In genomic region chr3:42600111-42600957, GRCh38 we compare ENCODE assay signal across 1 cellular context.
TF ChIP-seq lines count a peak whose summit lies in the region.

Gene NKTR (plus strand): TSS chr3:42600686. CDS start chr3:42601007, 321 bp downstream.

TF ChIP-seq in K562, 482 proteins besides CTCF, POLR2A, EP300 and RAD21 (continued from another document and continues in another):
- TF ChIP-seq, protein P1, sequence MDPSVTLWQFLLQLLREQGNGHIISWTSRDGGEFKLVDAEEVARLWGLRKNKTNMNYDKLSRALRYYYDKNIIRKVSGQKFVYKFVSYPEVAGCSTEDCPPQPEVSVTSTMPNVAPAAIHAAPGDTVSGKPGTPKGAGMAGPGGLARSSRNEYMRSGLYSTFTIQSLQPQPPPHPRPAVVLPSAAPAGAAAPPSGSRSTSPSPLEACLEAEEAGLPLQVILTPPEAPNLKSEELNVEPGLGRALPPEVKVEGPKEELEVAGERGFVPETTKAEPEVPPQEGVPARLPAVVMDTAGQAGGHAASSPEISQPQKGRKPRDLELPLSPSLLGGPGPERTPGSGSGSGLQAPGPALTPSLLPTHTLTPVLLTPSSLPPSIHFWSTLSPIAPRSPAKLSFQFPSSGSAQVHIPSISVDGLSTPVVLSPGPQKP (CRISPR knock-in tag; IDR thresholded peaks at IDR 0.05) = no peak
- TF ChIP-seq HIVEP1 (CRISPR knock-in tag; IDR thresholded peaks at IDR 0.05) (0 out of 2 replicates have a peak, but pooled peaks have one; percentile 28), GATA2 (CRISPR knock-in tag; IDR thresholded peaks at IDR 0.05) (no peak), ZFPM2 (CRISPR knock-in tag; IDR thresholded peaks at IDR 0.05) (no peak), SP1 (CRISPR knock-in tag; IDR thresholded peaks at IDR 0.05) (peak; percentile 97), ZNF354B (CRISPR knock-in tag; IDR thresholded peaks at IDR 0.05) (no peak), CUX1 (CRISPR knock-in tag; IDR thresholded peaks at IDR 0.05) (no peak), TEAD1 (CRISPR knock-in tag; IDR thresholded peaks at IDR 0.05) (peak; percentile 57 to 94; a peak in 3 of 4 replicates), ZNF311 (CRISPR knock-in tag; IDR thresholded peaks at IDR 0.05) (no peak), CHD4 (IDR thresholded peaks at IDR 0.05; ENCODE audit: insufficient read depth, insufficient replicate concordance, low read depth, low read length, poor library complexity, severe bottlenecking) (no peak), ID3 (CRISPR knock-in tag; IDR thresholded peaks at IDR 0.05) (no peak), ID3 (tag; IDR thresholded peaks at IDR 0.05) (peak; percentile 22; the same call in 1 of the 2 replicates), POLR2AphosphoS2 (IDR thresholded peaks at IDR 0.05; ENCODE audit: low read length) (peak; percentile 59; the same call in 1 of the 2 replicates), ADNP (tag; IDR thresholded peaks at IDR 0.05) (no peak), GMEB1 (CRISPR knock-in tag; IDR thresholded peaks at IDR 0.05) (peak; percentile 97), SMAD4 (CRISPR knock-in tag; conservative IDR thresholded peaks at IDR 0.05) (peak; percentile 54), KDM5B (IDR thresholded peaks at IDR 0.05; ENCODE audit: insufficient replicate concordance, low read depth, low read length) (peak; percentile 91), GATAD2A (IDR thresholded peaks at IDR 0.05) (peak; percentile 63; the same call in 1 of the 2 replicates), ZZZ3 (IDR thresholded peaks at IDR 0.05) (no peak), PCBP2 (IDR thresholded peaks at IDR 0.05; ENCODE audit: low read depth, low read length, poor library complexity, severe bottlenecking) (no peak), NFE2L1 (tag; IDR thresholded peaks at IDR 0.05; ENCODE audit: borderline replicate concordance, low read depth) (no peak), TAF9B (IDR thresholded peaks at IDR 0.05; ENCODE audit: partially characterized antibody) (peak; percentile 78), GABPB2 (CRISPR knock-in tag; conservative IDR thresholded peaks at IDR 0.05) (no peak), HNRNPL (IDR thresholded peaks at IDR 0.05; ENCODE audit: low read depth, low read length) (no peak), BCL6 (CRISPR knock-in tag; IDR thresholded peaks at IDR 0.05) (no peak), NRF1 (conservative IDR thresholded peaks at IDR 0.05 in 1 of 2, IDR thresholded peaks at IDR 0.05 in 1 of 2) (peak; percentile 98 to 99), HES1 (IDR thresholded peaks at IDR 0.05; ENCODE audit: low read depth) (no peak), PHF8 (IDR thresholded peaks at IDR 0.05; ENCODE audit: borderline replicate concordance, low read length) (peak; percentile 85), KLF13 (tag; IDR thresholded peaks at IDR 0.05; ENCODE audit: borderline replicate concordance, low read depth) (peak; percentile 98), MYC (IDR thresholded peaks at IDR 0.05; ENCODE audit: low read depth, low read length) (peak; percentile 90), MYC (CRISPR knock-in tag; IDR thresholded peaks at IDR 0.05; ENCODE audit: borderline replicate concordance, low read depth) (no peak), KDM4B (IDR thresholded peaks at IDR 0.05; ENCODE audit: borderline replicate concordance in 2 of 2, low read depth in 1 of 2) (peak in 1 of 2 experiments; percentile 13; a peak in 1 of 4 replicates), CEBPG (CRISPR knock-in tag; IDR thresholded peaks at IDR 0.05) (no peak), CEBPG (tag; conservative IDR thresholded peaks at IDR 0.05 in 1 of 2, IDR thresholded peaks at IDR 0.05 in 1 of 2) (no peak)
- TF ChIP-seq, protein P2, sequence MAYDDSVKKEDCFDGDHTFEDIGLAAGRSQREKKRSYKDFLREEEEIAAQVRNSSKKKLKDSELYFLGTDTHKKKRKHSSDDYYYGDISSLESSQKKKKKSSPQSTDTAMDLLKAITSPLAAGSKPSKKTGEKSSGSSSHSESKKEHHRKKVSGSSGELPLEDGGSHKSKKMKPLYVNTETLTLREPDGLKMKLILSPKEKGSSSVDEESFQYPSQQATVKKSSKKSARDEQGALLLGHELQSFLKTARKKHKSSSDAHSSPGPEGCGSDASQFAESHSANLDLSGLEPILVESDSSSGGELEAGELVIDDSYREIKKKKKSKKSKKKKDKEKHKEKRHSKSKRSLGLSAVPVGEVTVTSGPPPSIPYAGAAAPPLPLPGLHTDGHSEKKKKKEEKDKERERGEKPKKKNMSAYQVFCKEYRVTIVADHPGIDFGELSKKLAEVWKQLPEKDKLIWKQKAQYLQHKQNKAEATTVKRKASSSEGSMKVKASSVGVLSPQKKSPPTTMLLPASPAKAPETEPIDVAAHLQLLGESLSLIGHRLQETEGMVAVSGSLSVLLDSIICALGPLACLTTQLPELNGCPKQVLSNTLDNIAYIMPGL (CRISPR knock-in tag; IDR thresholded peaks at IDR 0.05) = no peak; the same call in 1 of the 2 replicates
- TF ChIP-seq, protein P3, sequence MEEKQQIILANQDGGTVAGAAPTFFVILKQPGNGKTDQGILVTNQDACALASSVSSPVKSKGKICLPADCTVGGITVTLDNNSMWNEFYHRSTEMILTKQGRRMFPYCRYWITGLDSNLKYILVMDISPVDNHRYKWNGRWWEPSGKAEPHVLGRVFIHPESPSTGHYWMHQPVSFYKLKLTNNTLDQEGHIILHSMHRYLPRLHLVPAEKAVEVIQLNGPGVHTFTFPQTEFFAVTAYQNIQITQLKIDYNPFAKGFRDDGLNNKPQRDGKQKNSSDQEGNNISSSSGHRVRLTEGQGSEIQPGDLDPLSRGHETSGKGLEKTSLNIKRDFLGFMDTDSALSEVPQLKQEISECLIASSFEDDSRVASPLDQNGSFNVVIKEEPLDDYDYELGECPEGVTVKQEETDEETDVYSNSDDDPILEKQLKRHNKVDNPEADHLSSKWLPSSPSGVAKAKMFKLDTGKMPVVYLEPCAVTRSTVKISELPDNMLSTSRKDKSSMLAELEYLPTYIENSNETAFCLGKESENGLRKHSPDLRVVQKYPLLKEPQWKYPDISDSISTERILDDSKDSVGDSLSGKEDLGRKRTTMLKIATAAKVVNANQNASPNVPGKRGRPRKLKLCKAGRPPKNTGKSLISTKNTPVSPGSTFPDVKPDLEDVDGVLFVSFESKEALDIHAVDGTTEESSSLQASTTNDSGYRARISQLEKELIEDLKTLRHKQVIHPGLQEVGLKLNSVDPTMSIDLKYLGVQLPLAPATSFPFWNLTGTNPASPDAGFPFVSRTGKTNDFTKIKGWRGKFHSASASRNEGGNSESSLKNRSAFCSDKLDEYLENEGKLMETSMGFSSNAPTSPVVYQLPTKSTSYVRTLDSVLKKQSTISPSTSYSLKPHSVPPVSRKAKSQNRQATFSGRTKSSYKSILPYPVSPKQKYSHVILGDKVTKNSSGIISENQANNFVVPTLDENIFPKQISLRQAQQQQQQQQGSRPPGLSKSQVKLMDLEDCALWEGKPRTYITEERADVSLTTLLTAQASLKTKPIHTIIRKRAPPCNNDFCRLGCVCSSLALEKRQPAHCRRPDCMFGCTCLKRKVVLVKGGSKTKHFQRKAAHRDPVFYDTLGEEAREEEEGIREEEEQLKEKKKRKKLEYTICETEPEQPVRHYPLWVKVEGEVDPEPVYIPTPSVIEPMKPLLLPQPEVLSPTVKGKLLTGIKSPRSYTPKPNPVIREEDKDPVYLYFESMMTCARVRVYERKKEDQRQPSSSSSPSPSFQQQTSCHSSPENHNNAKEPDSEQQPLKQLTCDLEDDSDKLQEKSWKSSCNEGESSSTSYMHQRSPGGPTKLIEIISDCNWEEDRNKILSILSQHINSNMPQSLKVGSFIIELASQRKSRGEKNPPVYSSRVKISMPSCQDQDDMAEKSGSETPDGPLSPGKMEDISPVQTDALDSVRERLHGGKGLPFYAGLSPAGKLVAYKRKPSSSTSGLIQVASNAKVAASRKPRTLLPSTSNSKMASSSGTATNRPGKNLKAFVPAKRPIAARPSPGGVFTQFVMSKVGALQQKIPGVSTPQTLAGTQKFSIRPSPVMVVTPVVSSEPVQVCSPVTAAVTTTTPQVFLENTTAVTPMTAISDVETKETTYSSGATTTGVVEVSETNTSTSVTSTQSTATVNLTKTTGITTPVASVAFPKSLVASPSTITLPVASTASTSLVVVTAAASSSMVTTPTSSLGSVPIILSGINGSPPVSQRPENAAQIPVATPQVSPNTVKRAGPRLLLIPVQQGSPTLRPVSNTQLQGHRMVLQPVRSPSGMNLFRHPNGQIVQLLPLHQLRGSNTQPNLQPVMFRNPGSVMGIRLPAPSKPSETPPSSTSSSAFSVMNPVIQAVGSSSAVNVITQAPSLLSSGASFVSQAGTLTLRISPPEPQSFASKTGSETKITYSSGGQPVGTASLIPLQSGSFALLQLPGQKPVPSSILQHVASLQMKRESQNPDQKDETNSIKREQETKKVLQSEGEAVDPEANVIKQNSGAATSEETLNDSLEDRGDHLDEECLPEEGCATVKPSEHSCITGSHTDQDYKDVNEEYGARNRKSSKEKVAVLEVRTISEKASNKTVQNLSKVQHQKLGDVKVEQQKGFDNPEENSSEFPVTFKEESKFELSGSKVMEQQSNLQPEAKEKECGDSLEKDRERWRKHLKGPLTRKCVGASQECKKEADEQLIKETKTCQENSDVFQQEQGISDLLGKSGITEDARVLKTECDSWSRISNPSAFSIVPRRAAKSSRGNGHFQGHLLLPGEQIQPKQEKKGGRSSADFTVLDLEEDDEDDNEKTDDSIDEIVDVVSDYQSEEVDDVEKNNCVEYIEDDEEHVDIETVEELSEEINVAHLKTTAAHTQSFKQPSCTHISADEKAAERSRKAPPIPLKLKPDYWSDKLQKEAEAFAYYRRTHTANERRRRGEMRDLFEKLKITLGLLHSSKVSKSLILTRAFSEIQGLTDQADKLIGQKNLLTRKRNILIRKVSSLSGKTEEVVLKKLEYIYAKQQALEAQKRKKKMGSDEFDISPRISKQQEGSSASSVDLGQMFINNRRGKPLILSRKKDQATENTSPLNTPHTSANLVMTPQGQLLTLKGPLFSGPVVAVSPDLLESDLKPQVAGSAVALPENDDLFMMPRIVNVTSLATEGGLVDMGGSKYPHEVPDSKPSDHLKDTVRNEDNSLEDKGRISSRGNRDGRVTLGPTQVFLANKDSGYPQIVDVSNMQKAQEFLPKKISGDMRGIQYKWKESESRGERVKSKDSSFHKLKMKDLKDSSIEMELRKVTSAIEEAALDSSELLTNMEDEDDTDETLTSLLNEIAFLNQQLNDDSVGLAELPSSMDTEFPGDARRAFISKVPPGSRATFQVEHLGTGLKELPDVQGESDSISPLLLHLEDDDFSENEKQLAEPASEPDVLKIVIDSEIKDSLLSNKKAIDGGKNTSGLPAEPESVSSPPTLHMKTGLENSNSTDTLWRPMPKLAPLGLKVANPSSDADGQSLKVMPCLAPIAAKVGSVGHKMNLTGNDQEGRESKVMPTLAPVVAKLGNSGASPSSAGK (IDR thresholded peaks at IDR 0.05) = peak; percentile 81
- TF ChIP-seq, protein P4, sequence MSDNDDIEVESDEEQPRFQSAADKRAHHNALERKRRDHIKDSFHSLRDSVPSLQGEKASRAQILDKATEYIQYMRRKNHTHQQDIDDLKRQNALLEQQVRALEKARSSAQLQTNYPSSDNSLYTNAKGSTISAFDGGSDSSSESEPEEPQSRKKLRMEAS (CRISPR knock-in tag; IDR thresholded peaks at IDR 0.05) = peak; percentile 84
